In the genomic region with DNA sequence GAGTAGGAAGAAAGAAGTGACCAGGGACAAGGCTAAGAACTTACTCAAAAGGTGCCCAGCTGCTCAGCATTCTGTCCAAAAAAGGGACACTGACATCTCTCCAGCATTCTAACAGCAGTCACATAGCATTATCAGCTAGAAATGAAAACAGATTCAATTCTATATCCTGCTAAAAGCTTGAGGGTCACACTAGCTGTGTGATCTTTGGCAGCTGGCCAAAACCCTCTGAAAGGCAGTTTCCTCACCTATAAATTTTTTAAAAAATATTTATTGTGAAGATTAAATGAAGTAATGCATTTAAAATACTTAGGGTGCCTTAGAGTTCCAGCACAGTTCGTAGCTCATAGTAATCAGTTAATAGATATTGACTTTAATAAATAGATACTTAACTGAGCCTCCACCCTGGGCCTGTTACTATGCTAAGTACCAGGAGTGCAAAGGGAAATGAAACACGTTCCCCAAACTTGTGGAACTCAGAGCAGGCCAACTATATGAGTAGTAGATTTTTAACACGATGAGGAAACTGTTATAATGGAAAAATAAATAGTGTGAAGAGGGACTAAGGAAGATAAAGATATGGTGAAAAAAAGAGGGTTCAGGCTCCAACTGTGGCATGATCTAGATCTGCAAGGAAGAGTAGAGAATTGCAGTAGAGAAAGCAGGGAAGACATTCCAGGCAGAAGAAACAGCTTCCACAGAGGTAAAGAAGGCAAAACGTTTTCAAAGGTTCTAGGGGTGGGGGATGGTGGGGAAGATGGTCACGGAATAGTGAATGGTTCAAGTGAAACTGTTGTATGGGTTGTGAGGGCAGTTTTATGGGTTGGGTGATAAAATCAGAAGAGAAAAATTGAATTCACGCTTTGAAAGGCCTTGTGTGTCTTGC, we compare ENCODE assay signal across 14 cellular contexts. TPM values are rescaled to one million over a fixed set of nuclear protein-coding genes. Genes with fewer than 3 reads are reported as not detected.
DNase-seq lines count a peak whose midpoint lies in the region; ATAC-seq lines count a peak whose summit lies in the region.
"Had no signal": no experiment of that assay in that cellular context is flagged by ENCODE, and none has a peak within 500 bp of the region (broad histone marks: within the 10 kb centered on the region; RNA-seq: fewer than 3 reads in every experiment).

No MANE protein-coding gene starts in this region.

- H3K4me3 Mint-ChIP-seq in activated CD4-positive, alpha-beta T cell treated with anti-CD3 and anti-CD28 coated beads, Interleukin-2, amount 10 ng/mL, durations not matched to agents 7 days and 5 days, result peak overlapping the region; percentile 18
- H3K4me3 Mint-ChIP-seq in memory B cell, result peak overlapping the region; percentile 55
- H3K4me3 Mint-ChIP-seq: nephron progenitor cell had no signal

- peaks cover 4% of the 10 kb centered on the region for H3K9me3 Mint-ChIP-seq in activated CD4-positive, alpha-beta T cell treated with anti-CD3 and anti-CD28 coated beads, Interleukin-2, amount 10 ng/mL, durations not matched to agents 7 days and 5 days
- no peaks in the 10 kb centered on the region for H3K9me3 Mint-ChIP-seq in memory B cell
- H3K9me3 Mint-ChIP-seq: nephron progenitor cell had no signal

- H3K27me3 Mint-ChIP-seq in activated CD4-positive, alpha-beta T cell treated with anti-CD3 and anti-CD28 coated beads, Interleukin-2, amount 10 ng/mL, durations not matched to agents 7 days and 5 days, result no peaks in the 10 kb centered on the region
- no peaks in the 10 kb centered on the region for H3K27me3 Mint-ChIP-seq in memory B cell

- ATAC-seq in GM21825 (IDR thresholded peaks at IDR 0.05; ENCODE audit: unreplicated experiment), result peak; percentile 7
- peak; percentile 3 for ATAC-seq in memory B cell (ENCODE audit: low read depth)
- ATAC-seq: HCT116; stimulated activated naive CD8-positive, alpha-beta T cell treated with anti-CD3 and anti-CD28 coated beads, Interleukin-15, Interleukin-2, amounts not matched to agents 100 U/mL and 50 U/mL, for 24 hours had no signal

- POLR2A ChIA-PET in activated CD4-positive, alpha-beta T cell treated with anti-CD3 and anti-CD28 coated beads, Interleukin-2, amount 10 ng/mL, durations not matched to agents 7 days and 5 days (lab: Charles Lee), result interaction anchor here (0.6 kb wide), 1 partner anchor 406 kb away, joined by 3 read pairs; a partner anchor contains a TSS

- no peaks in the 10 kb centered on the region for H3K36me3 Mint-ChIP-seq in activated CD4-positive, alpha-beta T cell treated with anti-CD3 and anti-CD28 coated beads, Interleukin-2, amount 10 ng/mL, durations not matched to agents 7 days and 5 days (ENCODE audit: low read depth)
- peaks cover 5% of the 10 kb centered on the region for H3K36me3 Mint-ChIP-seq in memory B cell

- peak overlapping the region; percentile 41 for H3K27ac Mint-ChIP-seq in activated CD4-positive, alpha-beta T cell treated with anti-CD3 and anti-CD28 coated beads, Interleukin-2, amount 10 ng/mL, durations not matched to agents 7 days and 5 days
- peak overlapping the region; percentile 88 for H3K27ac Mint-ChIP-seq in memory B cell
- H3K27ac Mint-ChIP-seq: nephron progenitor cell had no signal

- CTCF ChIA-PET in activated CD4-positive, alpha-beta T cell treated with anti-CD3 and anti-CD28 coated beads, Interleukin-2, amount 10 ng/mL, durations not matched to agents 7 days and 5 days (lab: Charles Lee), result interaction anchor here (1.6 to 1.9 kb wide), 2 partner anchors 12 to 35 kb away, joined by 4 to 6 read pairs; a partner anchor contains a TSS

- H3K4me1 Mint-ChIP-seq in activated CD4-positive, alpha-beta T cell treated with anti-CD3 and anti-CD28 coated beads, Interleukin-2, amount 10 ng/mL, durations not matched to agents 7 days and 5 days, result peaks cover 14% of the 10 kb centered on the region
- H3K4me1 Mint-ChIP-seq in memory B cell, result peaks cover 37% of the 10 kb centered on the region
- H3K4me1 Mint-ChIP-seq: nephron progenitor cell had no signal

- DNase-seq in activated CD4-positive, alpha-beta T cell treated with anti-CD3 and anti-CD28 coated beads, Interleukin-2, amount 10 ng/mL, durations not matched to agents 7 days and 5 days, result no peak
- DNase-seq in activated CD4-positive, alpha-beta T cell treated with anti-CD3 and anti-CD28 coated beads, Interleukin-2, amount 50 U/mL, for 4 hours, result no peak
- DNase-seq in NCI-H69 (lab: John Stamatoyannopoulos, UW) (peak; percentile 1), memory B cell (ENCODE audit: low spot score in 2 of 2) (no peak), DMS79 treated with DMSO at 0.1 percent for 48 hours (lab: John Stamatoyannopoulos, UW) (no peak), medulla oblongata (ENCODE audit: extremely low spot score) (no peak), NCI-H526 treated with DMSO at 0.1 percent for 48 hours (lab: John Stamatoyannopoulos, UW) (no peak)
- DNase-seq: NCI-H187 treated with DMSO at 0.1 percent for 48 hours; nephron progenitor cell; SHP77 treated with DMSO at 0.1 percent for 48 hours; stimulated activated naive CD8-positive, alpha-beta T cell treated with anti-CD3 and anti-CD28 coated beads, Interleukin-15, Interleukin-2, amounts not matched to agents 100 U/mL and 50 U/mL, for 24 hours had no signal

RNA-seq across cellular contexts. Expression of a gene that starts 11.4 kb away (rescaled TPM):
- 1 to 10 TPM; 1.9 to 2.5 TPM for total RNA-seq in activated CD4-positive, alpha-beta T cell treated with anti-CD3 and anti-CD28 coated beads, Interleukin-2, amount 10 ng/mL, durations not matched to agents 7 days and 5 days
- total RNA-seq: astrocyte had no signal

RNA-seq across cellular contexts. Expression of a gene that starts 44.5 kb away (rescaled TPM):
- under 1 TPM in 1 of 2 experiments, not detected in 1; 0.17 TPM for total RNA-seq in activated CD4-positive, alpha-beta T cell treated with anti-CD3 and anti-CD28 coated beads, Interleukin-2, amount 10 ng/mL, durations not matched to agents 7 days and 5 days
- total RNA-seq: astrocyte had no signal
